ENCODE assay signal across 21 cellular contexts in the genomic region with DNA sequence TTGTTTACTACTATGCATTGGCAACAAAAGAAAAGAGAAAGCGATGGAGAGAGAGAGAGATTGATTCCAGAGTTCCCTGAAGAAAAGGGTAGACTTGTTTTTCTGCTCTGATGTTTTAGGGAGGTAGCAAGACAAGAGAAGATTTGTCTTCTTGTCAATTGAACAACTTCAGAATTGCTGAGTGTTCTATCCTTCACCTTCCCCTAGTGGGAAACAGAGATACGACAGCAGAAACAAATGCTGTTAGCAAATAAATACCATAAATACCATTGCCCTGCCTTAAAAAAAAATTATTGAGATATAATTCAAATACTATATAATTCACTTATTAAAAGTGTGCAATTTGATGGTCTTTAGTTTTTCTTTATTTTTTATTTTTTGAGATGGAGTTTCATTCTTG. TPM values are rescaled to one million over a fixed set of nuclear protein-coding genes. Genes with fewer than 3 reads are reported as not detected.
A peak's percentile ranks its signal among the peaks of the same experiment; 100 is the strongest.
DNase-seq lines count a peak whose midpoint lies in the region; ATAC-seq, FAIRE-seq and TF ChIP-seq lines count a peak whose summit lies in the region.
"Had no signal": no experiment of that assay in that cellular context is flagged by ENCODE, and none has a peak within 500 bp of the region (broad histone marks: within the 10 kb centered on the region; RNA-seq: fewer than 3 reads in every experiment).

No MANE protein-coding gene starts in this region.

- no peaks in the 10 kb centered on the region for H3K9me3 Mint-ChIP-seq in HFFc6
- H3K9me3 Mint-ChIP-seq in neural progenitor cell: no peaks in the 10 kb centered on the region

- H3F3A ChIP-seq in neural progenitor cell (ENCODE audit: low read depth): no peaks in the 10 kb centered on the region

- H4K91ac ChIP-seq in H1 (replicated peaks; ENCODE audit: insufficient read length, low read length): no peak overlapping the region

- H3K4me3 Mint-ChIP-seq in HFFc6: no peak overlapping the region
- H3K4me3 Mint-ChIP-seq in neural progenitor cell: no peak overlapping the region

- no peak overlapping the region for H3K23ac ChIP-seq in H1 (ENCODE audit: insufficient read length)

- H2AFZ ChIP-seq in H1 (ENCODE audit: low read length): no peak overlapping the region
- H2AFZ ChIP-seq in neural progenitor cell (replicated peaks): no peak overlapping the region

- H3K79me2 ChIP-seq in H1 (ENCODE audit: control insufficient read depth in 1 of 2, insufficient read depth in 2 of 2, low read length in 2 of 2) (no peaks in the 10 kb centered on the region), neural progenitor cell (ENCODE audit: low read depth) (no peaks in the 10 kb centered on the region)

- CTCF ChIA-PET in H1 (lab: Charles Lee; ENCODE audit: partially characterized antibody): interaction anchor here (0.6 to 0.8 kb wide), 3 partner anchors 80 to 529 kb away, joined by 3 read pairs; no protein-coding TSS in a partner anchor

- FAIRE-seq in H1 (lab: Jason Lieb, UNC): no peak

- no peaks in the 10 kb centered on the region for H3K9me3 ChIP-seq in H1 (ENCODE audit: insufficient read depth in 2 of 2, low read depth in 1 of 2, low read length in 1 of 2)
- H3K9me3 ChIP-seq in neural progenitor cell (ENCODE audit: low read depth): no peaks in the 10 kb centered on the region

- no peaks in the 10 kb centered on the region for H3K4me1 ChIP-seq in H1 (replicated peaks in 1 of 4; ENCODE audit: control insufficient read depth in 3 of 4, insufficient read depth in 4 of 4, low read length in 3 of 4)
- H3K4me1 ChIP-seq in neural progenitor cell: no peaks in the 10 kb centered on the region

- ATAC-seq in HG03196 (IDR thresholded peaks at IDR 0.05; ENCODE audit: unreplicated experiment): no peak

- H2AK5ac ChIP-seq in H1 (ENCODE audit: low read depth, low read length): no peak overlapping the region

- no peak overlapping the region for H3K27ac Mint-ChIP-seq in HFFc6
- H3K27ac Mint-ChIP-seq in neural progenitor cell: no peak overlapping the region

- 72% methylated on average over 2 of the region's 2 CpGs; no CpG with 5 or more reads in 1 of the 2 experiments for WGBS in H1 (ENCODE audit: extremely low coverage in 1 of 2, insufficient coverage in 1 of 2, insufficient read length in 1 of 2, insufficient replicate concordance in 2 of 2, low coverage in 1 of 2, low lambda C conversion rate in 2 of 2, missing lambda C conversion rate in 1 of 2), 2 experiments

- H3K14ac ChIP-seq in H1 (ENCODE audit: insufficient read length): no peak overlapping the region

- TF ChIP-seq RAD21 in H1 (IDR thresholded peaks at IDR 0.05 in 1 of 2, conservative IDR thresholded peaks at IDR 0.05 in 1 of 2; ENCODE audit: low read depth in 2 of 2, low read length in 2 of 2): peak; percentile 1 to 8; a peak in 1 of 4 replicates

- H3K18ac ChIP-seq in H1 (ENCODE audit: extremely low read depth, low read length): no peak overlapping the region

- H2BK5ac ChIP-seq in H1 (ENCODE audit: low read depth, low read length): no peak overlapping the region

- H3K79me1 ChIP-seq in H1 (ENCODE audit: low read depth, low read length): no peaks in the 10 kb centered on the region

- H3K4me1 Mint-ChIP-seq in HFFc6 (ENCODE audit: low read depth) (peaks cover 7% of the 10 kb centered on the region), neural progenitor cell (no peaks in the 10 kb centered on the region)

- no peak overlapping the region for H3K56ac ChIP-seq in H1 (replicated peaks; ENCODE audit: insufficient read length, low read depth, low read length)

- TF ChIP-seq POLR2A in H1 (IDR thresholded peaks at IDR 0.05; ENCODE audit: control extremely low read depth in 1 of 2, low read depth in 2 of 2, low read length in 2 of 2): no peak

- no peak overlapping the region for H2BK12ac ChIP-seq in H1 (ENCODE audit: low read depth, low read length)

- POLR2A ChIA-PET in H1 (lab: Charles Lee; ENCODE audit: partially characterized antibody): no interaction called here

- H4K20me1 ChIP-seq in H1 (replicated peaks in 1 of 2; ENCODE audit: control insufficient read depth in 1 of 2, insufficient read depth in 2 of 2, low read length in 2 of 2) (no peaks in the 10 kb centered on the region), neural progenitor cell (ENCODE audit: low read depth) (no peaks in the 10 kb centered on the region)

- H3K27me3 Mint-ChIP-seq in HFFc6 (ENCODE audit: insufficient read depth): peaks cover 2% of the 10 kb centered on the region; the same call in 1 of the 2 replicates
- peaks cover 2% of the 10 kb centered on the region for H3K27me3 Mint-ChIP-seq in neural progenitor cell (ENCODE audit: insufficient read depth, low read depth)

- H3K4me2 ChIP-seq in H1 (ENCODE audit: insufficient read depth in 1 of 2, low read depth in 2 of 2, low read length in 2 of 2) (no peak overlapping the region), neural progenitor cell (no peak overlapping the region)

- H3K27me3 ChIP-seq in H1 (replicated peaks in 1 of 4; ENCODE audit: control insufficient read depth in 3 of 4, extremely low read depth in 1 of 4, insufficient read depth in 3 of 4, low read length in 3 of 4) (no peaks in the 10 kb centered on the region), neural progenitor cell (no peaks in the 10 kb centered on the region)

- H2BK20ac ChIP-seq in H1 (ENCODE audit: low read length): no peak overlapping the region

- H4K8ac ChIP-seq in H1 (ENCODE audit: extremely low read depth, insufficient read depth, low read length): no peak overlapping the region

- no peaks in the 10 kb centered on the region for H3K36me3 ChIP-seq in H1 (ENCODE audit: control insufficient read depth in 2 of 4, insufficient read depth in 4 of 4, low read length in 3 of 4)
- no peaks in the 10 kb centered on the region for H3K36me3 ChIP-seq in neural progenitor cell

- H3K36me3 Mint-ChIP-seq in HFFc6 (ENCODE audit: low read depth) (no peaks in the 10 kb centered on the region), neural progenitor cell (no peaks in the 10 kb centered on the region)

- no peak overlapping the region for H3K4ac ChIP-seq in H1 (replicated peaks; ENCODE audit: insufficient read length, low read depth, low read length)

- H3K27ac ChIP-seq in H1 (ENCODE audit: low read depth, low read length) (no peak overlapping the region), neural progenitor cell (no peak overlapping the region)
- H3K27ac ChIP-seq: C4-2B had no signal

- H4K5ac ChIP-seq in H1 (ENCODE audit: insufficient read length, low read depth, low read length): no peak overlapping the region

- no peaks in the 10 kb centered on the region for H3K23me2 ChIP-seq in H1 (ENCODE audit: low read depth, low read length)

- DNase-seq in DMS114 treated with DMSO at 0.1 percent for 48 hours (lab: John Stamatoyannopoulos, UW; ENCODE audit: unreplicated experiment) (peak; percentile 2), HFFc6 (no peak), H1 (ENCODE audit: low read depth in 1 of 2, low spot score in 2 of 2) (no peak), neural progenitor cell (ENCODE audit: low spot score) (no peak), islet precursor cell (no peak), NCI-H1105 treated with DMSO at 0.1 percent for 48 hours (lab: John Stamatoyannopoulos, UW) (no peak)
- DNase-seq in activated naive CD4-positive, alpha-beta T cell (lab: John Stamatoyannopoulos, UW): no peak
- DNase-seq: ACHN, AML-193, DND-41, GDM1, KBM-7, NCI-H1417, NCI-H187, NCI-H2107, NCI-H2227 treated with DMSO at 0.1 percent for 48 hours, NCI-H524, NCI-H82, RPMI8226 had no signal

- H3K9ac ChIP-seq in H1 (replicated peaks in 1 of 4; ENCODE audit: extremely low read depth in 1 of 4, low read depth in 3 of 4, low read length in 3 of 4) (no peak overlapping the region), neural progenitor cell (no peak overlapping the region)

- TF ChIP-seq CTCF in HFFc6 (IDR thresholded peaks at IDR 0.05): peak; percentile 46
- TF ChIP-seq CTCF in H1 (IDR thresholded peaks at IDR 0.05; ENCODE audit: control extremely low read depth in 1 of 3, insufficient read depth in 1 of 3, low read depth in 1 of 3, low read length in 3 of 3): no peak
- TF ChIP-seq CTCF in neural progenitor cell (IDR thresholded peaks at IDR 0.05): peak; percentile 13

- TF ChIP-seq EP300 in H1 (IDR thresholded peaks at IDR 0.05; ENCODE audit: borderline replicate concordance in 1 of 2, low read depth in 2 of 2, low read length in 2 of 2): no peak

- no peak overlapping the region for H2BK15ac ChIP-seq in H1 (ENCODE audit: low read length)

- no peak overlapping the region for H2BK120ac ChIP-seq in H1 (replicated peaks; ENCODE audit: low read depth, low read length)

- no peak overlapping the region for H3K4me3 ChIP-seq in H1 (ENCODE audit: extremely low read depth in 1 of 4, insufficient read depth in 2 of 4, low read depth in 3 of 4, low read length in 4 of 4)
- H3K4me3 ChIP-seq in neural progenitor cell: no peak overlapping the region

RNA-seq across cellular contexts. Expression of gene HECW2, which starts 19.9 kb away (rescaled TPM):
- 10 to 100 TPM in 5 of 6 experiments, 1 to 10 TPM in 1; 9.9 to 15.8 (median 12.3) TPM for total RNA-seq in HFFc6 (2021; fragmentation: NEBNext Ultra II Directional; extraction: Animal tissue kit (Norgen Biotek cat#: 25700))
- 3.6 and 5.1 TPM in 2 replicates for total RNA-seq in H1 (2021; fragmentation: NEBNext Ultra II Directional; extraction: Animal tissue kit (Norgen Biotek cat#: 25700))
- polyA plus RNA-seq in H1 (2011; rRNA removed): 1.2 TPM in 2 replicates
- polyA plus RNA-seq in H1 (2011; cell fraction: cytosol; rRNA removed): 0.92 TPM
- polyA plus RNA-seq in H1 (2011; cell fraction: nucleus; rRNA removed): 2.5 TPM
- polyA plus RNA-seq in H1 (2012, experiment 1 of 2): 1.4 to 2.0 TPM (median 1.7 TPM) in 4 replicates
- 0.26 TPM for polyA plus RNA-seq in H1 (2012, experiment 2 of 2)
- 1.4 TPM for polyA plus RNA-seq in H1 (2013, experiment 1 of 2)
- 1.5 TPM for polyA plus RNA-seq in H1 (2013, experiment 2 of 2)
- 9.4 and 10.9 TPM in 2 replicates for polyA minus RNA-seq in H1 (2011; rRNA and poly(A)+ RNA removed)
- 1.8 TPM for polyA minus RNA-seq in H1 (2011; cell fraction: cytosol; rRNA and poly(A)+ RNA removed)
- 22.2 TPM for polyA minus RNA-seq in H1 (2011; cell fraction: nucleus; rRNA and poly(A)+ RNA removed)
- total RNA-seq in neural progenitor cell (ENCODE audit: low replicate concordance): 7.3 and 8.6 TPM in 2 replicates

RNA-seq across cellular contexts. Expression of gene CCDC150, which starts 26.2 kb away (rescaled TPM):
- total RNA-seq in HFFc6 (2021; fragmentation: NEBNext Ultra II Directional; extraction: Animal tissue kit (Norgen Biotek cat#: 25700)): 1 to 10 TPM; 1.4 to 4.3 (median 3.8) TPM
- 31.9 and 42.2 TPM in 2 replicates for total RNA-seq in H1 (2021; fragmentation: NEBNext Ultra II Directional; extraction: Animal tissue kit (Norgen Biotek cat#: 25700))
- polyA plus RNA-seq in H1 (2011; rRNA removed): 6.1 and 8.3 TPM in 2 replicates
- polyA plus RNA-seq in H1 (2011; cell fraction: cytosol; rRNA removed): 15.1 TPM
- 26.5 TPM for polyA plus RNA-seq in H1 (2011; cell fraction: nucleus; rRNA removed)
- polyA plus RNA-seq in H1 (2012, experiment 1 of 2): 21.8 to 51.1 TPM (median 33.4 TPM) in 4 replicates
- 1.7 TPM for polyA plus RNA-seq in H1 (2012, experiment 2 of 2)
- polyA plus RNA-seq in H1 (2013, experiment 1 of 2): 44.2 TPM
- polyA plus RNA-seq in H1 (2013, experiment 2 of 2): 35.5 TPM
- polyA minus RNA-seq in H1 (2011; rRNA and poly(A)+ RNA removed): 25.3 and 41.2 TPM in 2 replicates
- 19.7 TPM for polyA minus RNA-seq in H1 (2011; cell fraction: cytosol; rRNA and poly(A)+ RNA removed)
- 151 TPM for polyA minus RNA-seq in H1 (2011; cell fraction: nucleus; rRNA and poly(A)+ RNA removed)
- total RNA-seq in neural progenitor cell (ENCODE audit: low replicate concordance): 56.1 and 69.4 TPM in 2 replicates

Comparison
In these comparisons a context has a peak if more than half of its experiments do, and no peak if none do; other contexts are left out.
1. CTCF ChIP-seq: peak in HFFc6 (single experiment) and neural progenitor cell (single experiment); none in H1 (0 of 3).